ENCODE assay signal across 8 cellular contexts in genomic region chr7:106659369-106659962, GRCh38. TPM values are rescaled to one million over a fixed set of nuclear protein-coding genes. Genes with fewer than 3 reads are reported as not detected.
DNase-seq lines count a peak whose midpoint lies in the region; ATAC-seq and TF ChIP-seq lines count a peak whose summit lies in the region.

No MANE protein-coding gene starts in this region.

- POLR2A ChIA-PET in SK-N-SH (lab: Yijun Ruan, JAX): interaction anchor here (0.5 to 1.0 kb wide), 2 partner anchors 374 to 505 kb away, joined by 3 read pairs; partner anchors contain the start of gene NAMPT
- POLR2A ChIA-PET in activated CD8-positive, alpha-beta T cell treated with anti-CD3 and anti-CD28 coated beads for 36 hours (lab: Charles Lee): interaction anchor here (0.9 to 2.4 kb wide), 7 partner anchors 10 to 314 kb away, joined by 3 to 13 read pairs (median 3); no protein-coding TSS in a partner anchor

- H3K4me1 Mint-ChIP-seq in activated CD8-positive, alpha-beta T cell treated with anti-CD3 and anti-CD28 coated beads for 36 hours (ENCODE audit: low read depth): peaks cover 31% of the 10 kb centered on the region
- peaks cover 30% of the 10 kb centered on the region for H3K4me1 Mint-ChIP-seq in stimulated activated naive CD8-positive, alpha-beta T cell treated with anti-CD3 and anti-CD28 coated beads, Interleukin-15, amount 100 ng/mL, for 72 hours

- H3K4me1 ChIP-seq in SK-N-SH (ENCODE audit: control insufficient read depth in 1 of 2, insufficient read depth in 2 of 2, low read depth in 1 of 2, low read length in 1 of 2): peaks cover 9 to 20% of the 10 kb centered on the region in 2 experiments; a peak in 3 of 4 replicates

- H3K4me2 ChIP-seq in SK-N-SH: peak overlapping the region; percentile 86

- TF ChIP-seq EP300 in SK-N-SH (IDR thresholded peaks at IDR 0.05; ENCODE audit: borderline replicate concordance in 1 of 2, low read depth in 1 of 2, low read length in 1 of 2): no peak

- DNase-seq in SK-N-SH (no peak), hippocampal formation (lab: John Stamatoyannopoulos, UW) (no peak)
- no peak for DNase-seq in activated CD8-positive, alpha-beta T cell treated with anti-CD3 and anti-CD28 coated beads for 36 hours
- no peak for DNase-seq in stimulated activated naive CD8-positive, alpha-beta T cell treated with anti-CD3 and anti-CD28 coated beads, Interleukin-15, amount 100 ng/mL, for 72 hours
- DNase-seq in stimulated activated CD4-positive, alpha-beta T cell treated with anti-CD3 and anti-CD28 coated beads, Interleukin-2, amount 100 ng/mL, for 48 hours: no peak

- no peaks in the 10 kb centered on the region for H3K27me3 ChIP-seq in SK-N-SH (ENCODE audit: insufficient read depth)

- TF ChIP-seq CTCF in SK-N-SH (IDR thresholded peaks at IDR 0.05): no peak
- TF ChIP-seq CTCF in activated CD8-positive, alpha-beta T cell treated with anti-CD3 and anti-CD28 coated beads for 36 hours (IDR thresholded peaks at IDR 0.05): no peak

- peak overlapping the region; percentile 93 for H3K27ac Mint-ChIP-seq in activated CD8-positive, alpha-beta T cell treated with anti-CD3 and anti-CD28 coated beads for 36 hours
- peak overlapping the region; percentile 89 to 99 for H3K27ac Mint-ChIP-seq in stimulated activated naive CD8-positive, alpha-beta T cell treated with anti-CD3 and anti-CD28 coated beads, Interleukin-15, amount 100 ng/mL, for 72 hours

- H3K9me3 ChIP-seq in SK-N-SH (no peaks in the 10 kb centered on the region), iPS-18c (ENCODE audit: control insufficient read depth, insufficient read depth, low read length) (no peaks in the 10 kb centered on the region)

- ATAC-seq in SK-N-SH treated with all-trans-retinoic acid at 6 μM for 48 hours (no peak; the same call in 2 of the 3 replicates), GM18907 (IDR thresholded peaks at IDR 0.05; ENCODE audit: unreplicated experiment) (no peak)
- ATAC-seq in activated CD8-positive, alpha-beta T cell treated with anti-CD3 and anti-CD28 coated beads for 36 hours: no peak
- ATAC-seq in stimulated activated naive CD8-positive, alpha-beta T cell treated with anti-CD3 and anti-CD28 coated beads, Interleukin-15, amount 100 ng/mL, for 72 hours: no peak

- peak overlapping the region; percentile 86 to 98 for H3K27ac ChIP-seq in SK-N-SH (ENCODE audit: low read depth in 2 of 2, low read length in 1 of 2)

- WGBS in SK-N-SH (ENCODE audit: low lambda C conversion rate): 4% methylated on average over 9 of the region's 10 CpGs

- H3K27me3 Mint-ChIP-seq in activated CD8-positive, alpha-beta T cell treated with anti-CD3 and anti-CD28 coated beads for 36 hours: no peaks in the 10 kb centered on the region
- no peaks in the 10 kb centered on the region for H3K27me3 Mint-ChIP-seq in stimulated activated naive CD8-positive, alpha-beta T cell treated with anti-CD3 and anti-CD28 coated beads, Interleukin-15, amount 100 ng/mL, for 72 hours

- TF ChIP-seq RAD21 in SK-N-SH (IDR thresholded peaks at IDR 0.05; ENCODE audit: low read length): no peak

- peaks cover 40% of the 10 kb centered on the region for H3K79me2 ChIP-seq in SK-N-SH (ENCODE audit: insufficient read depth)

- peaks cover 9% of the 10 kb centered on the region; the same call in 1 of the 2 replicates for H4K20me1 ChIP-seq in SK-N-SH (ENCODE audit: insufficient read depth)

- peaks cover 49% of the 10 kb centered on the region for H3F3A ChIP-seq in SK-N-SH (replicated peaks; ENCODE audit: insufficient read depth)

- H2AFZ ChIP-seq in SK-N-SH (ENCODE audit: low read depth): no peak overlapping the region

- H3K4me3 ChIP-seq in SK-N-SH (ENCODE audit: low read depth in 2 of 2, low read length in 1 of 2): peak overlapping the region; percentile 71 to 100
- H3K4me3 ChIP-seq in iPS-18c (ENCODE audit: insufficient read depth, low read depth, low read length): peak overlapping the region; percentile 70

- intact Hi-C loops in activated CD8-positive, alpha-beta T cell treated with anti-CD3 and anti-CD28 coated beads for 36 hours (cut with micrococcal nuclease): loop anchor here (10.0 kb wide), 1 partner anchor 485 kb away; no protein-coding TSS in a partner anchor

- CTCF ChIA-PET in SK-N-SH (lab: Yijun Ruan, JAX): interaction anchor here (0.6 to 5.2 kb wide), 40 partner anchors 8 to 1128 kb away, joined by 3 to 54 read pairs (median 6); partner anchors contain the start of gene RINT1
- CTCF ChIA-PET in activated CD8-positive, alpha-beta T cell treated with anti-CD3 and anti-CD28 coated beads for 36 hours (lab: Charles Lee): interaction anchor here (0.9 to 8.2 kb wide), 19 partner anchors 11 to 482 kb away, joined by 3 to 138 read pairs (median 4); no protein-coding TSS in a partner anchor

- peak overlapping the region; percentile 89 for H3K9ac ChIP-seq in SK-N-SH

- H3K4me3 Mint-ChIP-seq in activated CD8-positive, alpha-beta T cell treated with anti-CD3 and anti-CD28 coated beads for 36 hours: peak overlapping the region; percentile 87
- peak overlapping the region; percentile 83 to 86 for H3K4me3 Mint-ChIP-seq in stimulated activated naive CD8-positive, alpha-beta T cell treated with anti-CD3 and anti-CD28 coated beads, Interleukin-15, amount 100 ng/mL, for 72 hours

- no peaks in the 10 kb centered on the region for H3K9me2 ChIP-seq in SK-N-SH

- H3K9me3 Mint-ChIP-seq in activated CD8-positive, alpha-beta T cell treated with anti-CD3 and anti-CD28 coated beads for 36 hours: no peaks in the 10 kb centered on the region
- peaks cover 4 to 8% of the 10 kb centered on the region in 2 donors for H3K9me3 Mint-ChIP-seq in stimulated activated naive CD8-positive, alpha-beta T cell treated with anti-CD3 and anti-CD28 coated beads, Interleukin-15, amount 100 ng/mL, for 72 hours

- H3K36me3 Mint-ChIP-seq in activated CD8-positive, alpha-beta T cell treated with anti-CD3 and anti-CD28 coated beads for 36 hours (ENCODE audit: low read depth): peaks cover 7% of the 10 kb centered on the region

- H3K36me3 ChIP-seq in SK-N-SH (replicated peaks in 1 of 2; ENCODE audit: control insufficient read depth in 1 of 2, insufficient read depth in 2 of 2, low read length in 1 of 2): peaks cover 18 to 30% of the 10 kb centered on the region in 2 experiments

TF ChIP-seq in SK-N-SH, 30 proteins besides CTCF, POLR2A, EP300 and RAD21:
- TF ChIP-seq ZBTB33 (IDR thresholded peaks at IDR 0.05; ENCODE audit: borderline replicate concordance, low read depth): no peak
- no peak for TF ChIP-seq RXRA (IDR thresholded peaks at IDR 0.05; ENCODE audit: borderline replicate concordance, low read depth)
- TF ChIP-seq CHD2 (IDR thresholded peaks at IDR 0.05; ENCODE audit: low read length, partially characterized antibody): no peak
- no peak for TF ChIP-seq EZH2phosphoT487 (IDR thresholded peaks at IDR 0.05; ENCODE audit: borderline replicate concordance, low read depth)
- TF ChIP-seq YY1 (IDR thresholded peaks at IDR 0.05; ENCODE audit: low read depth): no peak
- no peak for TF ChIP-seq SMC3 (IDR thresholded peaks at IDR 0.05; ENCODE audit: low read depth, low read length)
- TF ChIP-seq MXI1 (IDR thresholded peaks at IDR 0.05; ENCODE audit: low read depth, low read length): no peak
- TF ChIP-seq RCOR1 (IDR thresholded peaks at IDR 0.05; ENCODE audit: low read length): no peak

TF ChIP-seq in SK-N-SH treated with all-trans-retinoic acid at 6 μM for 48 hours, 23 proteins besides CTCF, POLR2A, EP300 and RAD21:
- no peak for TF ChIP-seq PATZ1 (CRISPR knock-in tag; IDR thresholded peaks at IDR 0.05; ENCODE audit: borderline replicate concordance)
- no peak for TF ChIP-seq ESRRG (CRISPR knock-in tag; IDR thresholded peaks at IDR 0.05)
- TF ChIP-seq ZC3H10 (CRISPR knock-in tag; IDR thresholded peaks at IDR 0.05): no peak
- TF ChIP-seq ZFP3 (CRISPR knock-in tag; IDR thresholded peaks at IDR 0.05): no peak
- no peak for TF ChIP-seq OSR1 (CRISPR knock-in tag; IDR thresholded peaks at IDR 0.05)
- no peak for TF ChIP-seq CSRNP3 (CRISPR knock-in tag; IDR thresholded peaks at IDR 0.05)
- no peak for TF ChIP-seq BACH2 (CRISPR knock-in tag; IDR thresholded peaks at IDR 0.05; ENCODE audit: borderline replicate concordance)
- TF ChIP-seq CSDC2 (CRISPR knock-in tag; IDR thresholded peaks at IDR 0.05): no peak

RNA-seq across cellular contexts. Expression of gene CCDC71L, which starts 1.5 kb away (rescaled TPM):
- 25.8 and 30.0 TPM in 2 replicates for polyA plus RNA-seq in SK-N-SH (2012; rRNA removed)
- 27.8 and 31.4 TPM in 2 replicates for polyA plus RNA-seq in SK-N-SH (2012; cell fraction: cytosol; rRNA removed)
- 20.5 and 20.6 TPM in 2 replicates for polyA plus RNA-seq in SK-N-SH (2012; cell fraction: nucleus; rRNA removed)
- 10 to 100 TPM; 18.2 to 20.9 TPM for total RNA-seq in activated CD8-positive, alpha-beta T cell treated with anti-CD3 and anti-CD28 coated beads for 36 hours
